30 cellular contexts compared by ENCODE assay signal in genomic region chr2:158239271-158239670, GRCh38.
A peak's percentile ranks its signal among the peaks of the same experiment; 100 is the strongest.
DNase-seq lines count a peak whose midpoint lies in the region; ATAC-seq and TF ChIP-seq lines count a peak whose summit lies in the region.
"Had no signal": no experiment of that assay in that cellular context is flagged by ENCODE, and none has a peak within 500 bp of the region (broad histone marks: within the 10 kb centered on the region; RNA-seq: fewer than 3 reads in every experiment).

No MANE protein-coding gene starts in this region.

- no peaks in the 10 kb centered on the region for H3K4me1 ChIP-seq in naive thymus-derived CD4-positive, alpha-beta T cell (ENCODE audit: control insufficient read depth in 2 of 2, insufficient read depth in 2 of 2, low read length in 2 of 2)
- H3K4me1 ChIP-seq: heart left ventricle, prostate gland, right lobe of liver, stomach had no signal

- H3K4me3 ChIP-seq in choroid plexus epithelial cell (ENCODE audit: low read depth, low read length) (no peak overlapping the region), WERI-Rb-1 (ENCODE audit: low read depth, low read length) (no peak overlapping the region)
- no peak overlapping the region for H3K4me3 ChIP-seq in naive thymus-derived CD4-positive, alpha-beta T cell (ENCODE audit: low read length)
- H3K4me3 ChIP-seq: coronary artery, heart left ventricle, prostate gland, right lobe of liver, stomach had no signal

- intact Hi-C loops in naive thymus-derived CD4-positive, alpha-beta T cell (cut with micrococcal nuclease) = no loop called here

- peaks cover 0 to 1% (median 0%) of the 10 kb centered on the region in 11 donors for H3K9me3 Mint-ChIP-seq in naive thymus-derived CD4-positive, alpha-beta T cell
- H3K9me3 Mint-ChIP-seq: activated naive CD8-positive, alpha-beta T cell treated with anti-CD3 and anti-CD28 coated beads, Interleukin-2, amount 50 U/mL, for 24 hours; activated T-cell treated with anti-CD3 and anti-CD28 coated beads, Interleukin-2, amount 50 U/mL, for 72 hours; CD4-positive, alpha-beta T cell; naive thymus-derived CD8-positive, alpha-beta T cell had no signal

- DNase-seq in DMS 273 treated with DMSO at 0.1 percent for 48 hours (lab: John Stamatoyannopoulos, UW) = peak; percentile 26
- DNase-seq in NCI-H2171 (lab: John Stamatoyannopoulos, UW) = peak; percentile 68
- DNase-seq in choroid plexus epithelial cell (ENCODE audit: low read depth) = peak; percentile 3
- no peak for DNase-seq in WERI-Rb-1
- no peak for DNase-seq in naive thymus-derived CD4-positive, alpha-beta T cell
- DNase-seq: activated CD4-positive, alpha-beta T cell treated with anti-CD3 and anti-CD28 coated beads, Interleukin-2, amount 50 U/mL, for 4 hours; activated CD8-positive, alpha-beta memory T cell treated with anti-CD3 and anti-CD28 coated beads, Interleukin-2, amount 10 ng/mL, durations not matched to agents 7 days and 5 days; activated naive CD4-positive, alpha-beta T cell; activated naive CD8-positive, alpha-beta T cell treated with anti-CD3 and anti-CD28 coated beads, Interleukin-2, amount 50 U/mL, for 24 hours; activated T-cell treated with anti-CD3 and anti-CD28 coated beads, Interleukin-2, amount 50 U/mL, for 72 hours; CD4-positive, alpha-beta T cell; foreskin fibroblast; heart left ventricle; KBM-7; kidney; midbrain; MM.1S; naive thymus-derived CD8-positive, alpha-beta T cell; NCI-H2029 treated with DMSO at 0.1 percent for 48 hours; nucleus accumbens; right lobe of liver; stimulated activated CD4-positive, alpha-beta T cell treated with anti-CD3 and anti-CD28 coated beads, Interleukin-2, amount 100 ng/mL, for 48 hours; stomach; T-helper 17 cell had no signal

- H3K27ac ChIP-seq in WERI-Rb-1 = no peak overlapping the region
- H3K27ac ChIP-seq in naive thymus-derived CD4-positive, alpha-beta T cell (ENCODE audit: low read depth, low read length) = no peak overlapping the region
- H3K27ac ChIP-seq: coronary artery, heart left ventricle, prostate gland, right lobe of liver, stomach had no signal

- H3K27ac Mint-ChIP-seq in naive thymus-derived CD4-positive, alpha-beta T cell = no peak overlapping the region
- H3K27ac Mint-ChIP-seq: activated CD8-positive, alpha-beta memory T cell treated with anti-CD3 and anti-CD28 coated beads, Interleukin-2, amount 10 ng/mL, durations not matched to agents 7 days and 5 days; activated naive CD8-positive, alpha-beta T cell treated with anti-CD3 and anti-CD28 coated beads, Interleukin-2, amount 50 U/mL, for 24 hours; activated T-cell treated with anti-CD3 and anti-CD28 coated beads, Interleukin-2, amount 50 U/mL, for 72 hours; CD4-positive, alpha-beta T cell; naive thymus-derived CD8-positive, alpha-beta T cell; T-helper 17 cell had no signal

- H3K4me3 Mint-ChIP-seq in naive thymus-derived CD4-positive, alpha-beta T cell = no peak overlapping the region
- H3K4me3 Mint-ChIP-seq: activated CD8-positive, alpha-beta memory T cell treated with anti-CD3 and anti-CD28 coated beads, Interleukin-2, amount 10 ng/mL, durations not matched to agents 7 days and 5 days; activated naive CD8-positive, alpha-beta T cell treated with anti-CD3 and anti-CD28 coated beads, Interleukin-2, amount 50 U/mL, for 24 hours; activated T-cell treated with anti-CD3 and anti-CD28 coated beads, Interleukin-2, amount 50 U/mL, for 72 hours; CD4-positive, alpha-beta T cell; naive thymus-derived CD8-positive, alpha-beta T cell; T-helper 17 cell had no signal

- TF ChIP-seq CTCF in choroid plexus epithelial cell (conservative IDR thresholded peaks at IDR 0.05; ENCODE audit: low read depth, low read length) (no peak), WERI-Rb-1 (IDR thresholded peaks at IDR 0.05; ENCODE audit: low read depth, low read length) (no peak)

- H3K27me3 ChIP-seq in WERI-Rb-1 (ENCODE audit: insufficient read depth, low read depth, severe bottlenecking) = no peaks in the 10 kb centered on the region
- H3K27me3 ChIP-seq in naive thymus-derived CD4-positive, alpha-beta T cell (ENCODE audit: control insufficient read depth in 2 of 2, insufficient read depth in 2 of 2, low read length in 2 of 2) = no peaks in the 10 kb centered on the region
- H3K27me3 ChIP-seq: heart left ventricle, right lobe of liver, stomach had no signal

- H3K4me1 Mint-ChIP-seq in naive thymus-derived CD4-positive, alpha-beta T cell = no peaks in the 10 kb centered on the region
- H3K4me1 Mint-ChIP-seq: activated CD8-positive, alpha-beta memory T cell treated with anti-CD3 and anti-CD28 coated beads, Interleukin-2, amount 10 ng/mL, durations not matched to agents 7 days and 5 days; activated naive CD8-positive, alpha-beta T cell treated with anti-CD3 and anti-CD28 coated beads, Interleukin-2, amount 50 U/mL, for 24 hours; naive thymus-derived CD8-positive, alpha-beta T cell; T-helper 17 cell had no signal

- CTCF ChIA-PET in naive thymus-derived CD4-positive, alpha-beta T cell (lab: Charles Lee) = no interaction called here

- H3K27me3 Mint-ChIP-seq in naive thymus-derived CD4-positive, alpha-beta T cell = peaks cover 0 to 12% (median 4%) of the 10 kb centered on the region in 5 donors
- H3K27me3 Mint-ChIP-seq: activated CD8-positive, alpha-beta memory T cell treated with anti-CD3 and anti-CD28 coated beads, Interleukin-2, amount 10 ng/mL, durations not matched to agents 7 days and 5 days; activated naive CD8-positive, alpha-beta T cell treated with anti-CD3 and anti-CD28 coated beads, Interleukin-2, amount 50 U/mL, for 24 hours; CD4-positive, alpha-beta T cell; T-helper 17 cell had no signal

- peak; percentile 79 for ATAC-seq in GM19351 (IDR thresholded peaks at IDR 0.05; ENCODE audit: unreplicated experiment)
- ATAC-seq in naive thymus-derived CD4-positive, alpha-beta T cell = no peak
- ATAC-seq in GM19397 (IDR thresholded peaks at IDR 0.05; ENCODE audit: unreplicated experiment) = no peak
- ATAC-seq: activated CD4-positive, CD25-positive, alpha-beta regulatory T cell treated with anti-CD3 and anti-CD28 coated beads, Interleukin-2, amount 50 U/mL, for 24 hours; activated CD8-positive, alpha-beta memory T cell treated with anti-CD3 and anti-CD28 coated beads, Interleukin-2, amount 10 ng/mL, durations not matched to agents 7 days and 5 days; activated naive CD8-positive, alpha-beta T cell treated with anti-CD3 and anti-CD28 coated beads, Interleukin-2, amount 50 U/mL, for 24 hours; activated T-cell treated with anti-CD3 and anti-CD28 coated beads, Interleukin-2, amount 50 U/mL, for 72 hours; esophagus mucosa; heart left ventricle; naive thymus-derived CD8-positive, alpha-beta T cell; right lobe of liver; T-helper 17 cell had no signal

- no peaks in the 10 kb centered on the region for H3K36me3 Mint-ChIP-seq in naive thymus-derived CD4-positive, alpha-beta T cell
- H3K36me3 Mint-ChIP-seq: activated CD8-positive, alpha-beta memory T cell treated with anti-CD3 and anti-CD28 coated beads, Interleukin-2, amount 10 ng/mL, durations not matched to agents 7 days and 5 days; naive thymus-derived CD8-positive, alpha-beta T cell had no signal

- POLR2A ChIA-PET in naive thymus-derived CD4-positive, alpha-beta T cell (lab: Charles Lee) = no interaction called here

- H3K36me3 ChIP-seq in WERI-Rb-1 = no peaks in the 10 kb centered on the region
- no peaks in the 10 kb centered on the region for H3K36me3 ChIP-seq in naive thymus-derived CD4-positive, alpha-beta T cell (ENCODE audit: control insufficient read depth in 2 of 3, insufficient read depth in 3 of 3, low read length in 3 of 3)
- H3K36me3 ChIP-seq: heart left ventricle, prostate gland, right lobe of liver, stomach had no signal

- no peaks in the 10 kb centered on the region for H3K9me3 ChIP-seq in WERI-Rb-1 (ENCODE audit: severe bottlenecking)
- H3K9me3 ChIP-seq in naive thymus-derived CD4-positive, alpha-beta T cell (ENCODE audit: control insufficient read depth in 2 of 3, low read length in 3 of 3) = no peaks in the 10 kb centered on the region
- H3K9me3 ChIP-seq: heart left ventricle, prostate gland, right lobe of liver, stomach had no signal

Comparison
In these comparisons a context has a peak if more than half of its experiments do, and no peak if none do; other contexts are left out.
1. DNase-seq: peak in DMS 273 treated with DMSO at 0.1 percent for 48 hours (single experiment), NCI-H2171 (single experiment) and choroid plexus epithelial cell (single experiment); none in WERI-Rb-1 (single experiment) and naive thymus-derived CD4-positive, alpha-beta T cell (0 of 9).